16 cellular contexts compared by ENCODE assay signal in genomic region chr1:112826217-112826944, GRCh38.
A peak's percentile ranks its signal among the peaks of the same experiment; 100 is the strongest.
DNase-seq lines count a peak whose midpoint lies in the region; ATAC-seq and TF ChIP-seq lines count a peak whose summit lies in the region.
"Had no signal": no experiment of that assay in that cellular context is flagged by ENCODE, and none has a peak within 500 bp of the region (broad histone marks: within the 10 kb centered on the region; RNA-seq: fewer than 3 reads in every experiment).

No MANE protein-coding gene starts in this region.

- H3K9me3 ChIP-seq in Caco-2 (no peaks in the 10 kb centered on the region), HUES64 (ENCODE audit: insufficient read depth, low read depth, low read length) (no peaks in the 10 kb centered on the region), endodermal cell (ENCODE audit: control insufficient read depth, low read length) (peaks cover 2% of the 10 kb centered on the region), SJCRH30 (replicated peaks) (no peaks in the 10 kb centered on the region)
- H3K9me3 ChIP-seq: A549 had no signal

- H3K27me3 ChIP-seq in Caco-2 (replicated peaks; ENCODE audit: control insufficient read depth, insufficient read depth, low read length) (no peaks in the 10 kb centered on the region), HUES64 (ENCODE audit: insufficient read depth, low read length) (no peaks in the 10 kb centered on the region), endodermal cell (ENCODE audit: control insufficient read depth, insufficient read depth, low read length, poor library complexity, severe bottlenecking) (no peaks in the 10 kb centered on the region), mesendoderm (ENCODE audit: insufficient read depth, low read length, poor library complexity) (no peaks in the 10 kb centered on the region), SJCRH30 (0 out of 2 replicates have a peak, but pooled peaks cover 6% of the 10 kb centered on the region)

- H3K27me3 Mint-ChIP-seq in Caco-2 (ENCODE audit: insufficient read depth, unreplicated experiment), result no peaks in the 10 kb centered on the region
- H3K27me3 Mint-ChIP-seq in endodermal cell (ENCODE audit: insufficient read depth), result no peaks in the 10 kb centered on the region

- peak overlapping the region; percentile 98 for H2AK5ac ChIP-seq in mesendoderm (ENCODE audit: low read length)

- peak overlapping the region; percentile 100 for H3K23ac ChIP-seq in mesendoderm (ENCODE audit: low read length)

- H3K4me3 Mint-ChIP-seq in Caco-2 (ENCODE audit: unreplicated experiment), result peak overlapping the region; percentile 47
- H3K4me3 Mint-ChIP-seq in endodermal cell, result no peak overlapping the region
- H3K4me3 Mint-ChIP-seq: CD14-positive monocyte had no signal

- peak overlapping the region; percentile 67 for H4K8ac ChIP-seq in mesendoderm (ENCODE audit: low read depth, low read length)

- TF ChIP-seq CTCF in Caco-2 (IDR thresholded peaks at IDR 0.05; ENCODE audit: insufficient read depth in 1 of 2, low read depth in 1 of 2, low read length in 1 of 2, severe bottlenecking in 1 of 2, unreplicated experiment in 1 of 2) (no peak), endodermal cell (conservative IDR thresholded peaks at IDR 0.05) (no peak)

- no TSS peak for BruUV-seq in Caco-2 (replicated peaks; lab: Mats Ljungman, UMichigan)

- H3K36me3 ChIP-seq in Caco-2 (ENCODE audit: control insufficient read depth, insufficient read depth, low read length) (no peaks in the 10 kb centered on the region), HUES64 (ENCODE audit: insufficient read depth, low read length) (no peaks in the 10 kb centered on the region), endodermal cell (ENCODE audit: control insufficient read depth, insufficient read depth, low read length) (peaks cover 32% of the 10 kb centered on the region), mesendoderm (ENCODE audit: control insufficient read depth, insufficient read depth, low read length) (peaks cover 2% of the 10 kb centered on the region), SJCRH30 (no peaks in the 10 kb centered on the region)

- H2BK15ac ChIP-seq in mesendoderm (replicated peaks; ENCODE audit: low read depth), result no peak overlapping the region

- H2BK120ac ChIP-seq in mesendoderm (ENCODE audit: low read depth, low read length), result peak overlapping the region; percentile 47

- peaks cover 14% of the 10 kb centered on the region for H3K79me2 ChIP-seq in mesendoderm (ENCODE audit: control insufficient read depth, insufficient read depth, low read length)

- 61% methylated on average over 16 of the region's 16 CpGs for WGBS in HUES64
- 42 to 71% methylated on average over 12 to 16 of the region's 16 CpGs for WGBS in endodermal cell (ENCODE audit: insufficient coverage in 1 of 2, insufficient read length in 1 of 2), 2 experiments
- no CpG with 5 or more reads among the region's 16 CpGs for WGBS in mesendoderm (ENCODE audit: extremely low coverage, insufficient coverage, low lambda C conversion rate)

- H3K9me3 Mint-ChIP-seq in Caco-2 (ENCODE audit: unreplicated experiment) (no peaks in the 10 kb centered on the region), endodermal cell (no peaks in the 10 kb centered on the region)

- H3K56ac ChIP-seq in mesendoderm (ENCODE audit: low read length), result peak overlapping the region; percentile 93

- H3K4me3 ChIP-seq in Caco-2 (ENCODE audit: low read depth, low read length) (no peak overlapping the region), HUES64 (ENCODE audit: low read length) (no peak overlapping the region), endodermal cell (ENCODE audit: low read length) (peak overlapping the region; percentile 92), mesendoderm (ENCODE audit: low read length) (no peak overlapping the region), SJCRH30 (no peak overlapping the region)
- H3K4me3 ChIP-seq: A549 had no signal

- intact Hi-C loops in Caco-2 (cut with micrococcal nuclease; ENCODE audit: unreplicated experiment), result no loop called here

- H2BK5ac ChIP-seq in mesendoderm (ENCODE audit: low read length), result peak overlapping the region; percentile 100

- peak overlapping the region; percentile 77 for H3K18ac ChIP-seq in mesendoderm (ENCODE audit: low read length)

- H3K79me1 ChIP-seq in mesendoderm (ENCODE audit: low read length), result no peaks in the 10 kb centered on the region

- H3K27ac ChIP-seq in HUES64 (ENCODE audit: low read depth, low read length) (peak overlapping the region; percentile 81), endodermal cell (ENCODE audit: low read depth, low read length) (peak overlapping the region; percentile 56), mesendoderm (ENCODE audit: low read depth, low read length) (peak overlapping the region; percentile 97), SJCRH30 (no peak overlapping the region)
- H3K27ac ChIP-seq: A549 had no signal

- no peak for ATAC-seq in activated CD4-positive, CD25-positive, alpha-beta regulatory T cell treated with anti-CD3 and anti-CD28 coated beads, Interleukin-2, amount 50 U/mL, for 24 hours
- ATAC-seq: A549 had no signal

- H3K4ac ChIP-seq in mesendoderm (ENCODE audit: low read depth, low read length), result peak overlapping the region; percentile 88

- peak overlapping the region; percentile 87 for H3K27ac Mint-ChIP-seq in Caco-2 (ENCODE audit: unreplicated experiment)
- H3K27ac Mint-ChIP-seq in endodermal cell, result peak overlapping the region; percentile 99
- H3K27ac Mint-ChIP-seq: CD14-positive monocyte had no signal

- POLR2A ChIA-PET in Caco-2 (lab: Charles Lee), result no interaction called here

- peak overlapping the region; percentile 97 for H4K5ac ChIP-seq in mesendoderm (ENCODE audit: low read length)

- H3K4me2 ChIP-seq in mesendoderm (ENCODE audit: low read length), result no peak overlapping the region
- H3K4me2 ChIP-seq: A549 had no signal

- peaks cover 33% of the 10 kb centered on the region for H3K4me1 ChIP-seq in Caco-2
- H3K4me1 ChIP-seq in HUES64 (ENCODE audit: insufficient read depth, low read length), result peaks cover 37% of the 10 kb centered on the region
- H3K4me1 ChIP-seq in endodermal cell (ENCODE audit: control insufficient read depth, insufficient read depth, low read length), result peaks cover 4% of the 10 kb centered on the region
- peaks cover 13% of the 10 kb centered on the region for H3K4me1 ChIP-seq in mesendoderm (ENCODE audit: control insufficient read depth, low read depth, low read length)
- H3K4me1 ChIP-seq in SJCRH30, result no peaks in the 10 kb centered on the region; the same call in 1 of the 2 replicates
- H3K4me1 ChIP-seq: A549 had no signal

- CTCF ChIA-PET in Caco-2 (lab: Charles Lee), result interaction anchor here (0.6 kb wide), 1 partner anchor 111 kb away, joined by 3 read pairs; no protein-coding TSS in a partner anchor

- DNase-seq in Caco-2, result no peak
- DNase-seq in endodermal cell, result peak; percentile 81
- peak; percentile 79 for DNase-seq in mesendoderm
- DNase-seq in T1000 (lab: John Stamatoyannopoulos, UW), result no peak
- no peak for DNase-seq in SJCRH30
- DNase-seq: DMS79 treated with DMSO at 0.1 percent for 48 hours; GDM1; NCI-H1048; NCI-H1694; NCI-H345; NCI-H526 treated with DMSO at 0.1 percent for 48 hours; NK-92 treated with Interleukin-12 subunit alpha and Interleukin-12 subunit beta, amount 100 ng/mL, for 24 hours had no signal

- H3K36me3 Mint-ChIP-seq in Caco-2 (ENCODE audit: insufficient read depth, unreplicated experiment), result no peaks in the 10 kb centered on the region
- peaks cover 34% of the 10 kb centered on the region for H3K36me3 Mint-ChIP-seq in endodermal cell (ENCODE audit: low read depth)
- H3K36me3 Mint-ChIP-seq: CD14-positive monocyte had no signal

- H3K4me1 Mint-ChIP-seq in Caco-2 (ENCODE audit: low read depth, unreplicated experiment), result peaks cover 34% of the 10 kb centered on the region
- H3K4me1 Mint-ChIP-seq in endodermal cell, result peaks cover 42% of the 10 kb centered on the region
- H3K4me1 Mint-ChIP-seq: CD14-positive monocyte had no signal

- H3K9ac ChIP-seq in HUES64 (ENCODE audit: low read depth, low read length) (no peak overlapping the region), endodermal cell (ENCODE audit: extremely low read depth, low read length, poor library complexity, severe bottlenecking) (peak overlapping the region; percentile 82), mesendoderm (ENCODE audit: low read length) (peak overlapping the region; percentile 70)

Comparison
In these comparisons a context has a peak if more than half of its experiments do, and no peak if none do; other contexts are left out.
1. DNase-seq: peak in endodermal cell (single experiment) and mesendoderm (single experiment); none in Caco-2 (0 of 2), T1000 (single experiment) and SJCRH30 (0 of 2).